Comparison of ENCODE assay signal across 11 cellular contexts in genomic region chr13:23570931-23571330, GRCh38. TPM values are rescaled to one million over a fixed set of nuclear protein-coding genes. Genes with fewer than 3 reads are reported as not detected.
A peak's percentile ranks its signal among the peaks of the same experiment; 100 is the strongest.
DNase-seq lines count a peak whose midpoint lies in the region; ATAC-seq, FAIRE-seq and TF ChIP-seq lines count a peak whose summit lies in the region.
"Had no signal": no experiment of that assay in that cellular context is flagged by ENCODE, and none has a peak within 500 bp of the region (broad histone marks: within the 10 kb centered on the region; RNA-seq: fewer than 3 reads in every experiment).

No MANE protein-coding gene starts in this region.

- H3K4me1 ChIP-seq in PC-3 (ENCODE audit: insufficient read depth, low read length) (peaks cover 14% of the 10 kb centered on the region; the same call in 1 of the 2 replicates), psoas muscle (peaks cover 8% of the 10 kb centered on the region)
- H3K4me1 ChIP-seq: Peyer's patch had no signal

- H3K36me3 ChIP-seq in PC-3 (ENCODE audit: low read depth, low read length) = no peaks in the 10 kb centered on the region
- H3K36me3 ChIP-seq in psoas muscle (ENCODE audit: insufficient read depth in 1 of 2, low read depth in 1 of 2) = no peaks in the 10 kb centered on the region
- H3K36me3 ChIP-seq: Peyer's patch had no signal

- H3K27me3 ChIP-seq in PC-3 (ENCODE audit: low read length) (no peaks in the 10 kb centered on the region), psoas muscle (ENCODE audit: insufficient read depth in 3 of 3, low read length in 2 of 3) (no peaks in the 10 kb centered on the region)
- H3K27me3 ChIP-seq: Peyer's patch had no signal

- H3K9me3 ChIP-seq in PC-3 (ENCODE audit: low read length) (no peaks in the 10 kb centered on the region), psoas muscle (no peaks in the 10 kb centered on the region)
- H3K9me3 ChIP-seq: Peyer's patch had no signal

- peak; percentile 91 for FAIRE-seq in GM12892 (lab: Jason Lieb, UNC)

- TF ChIP-seq CTCF in PC-3 (conservative IDR thresholded peaks at IDR 0.05; ENCODE audit: low read depth, low read length) (peak; percentile 34; the same call in 1 of the 2 replicates), fibroblast of pulmonary artery (IDR thresholded peaks at IDR 0.05; ENCODE audit: low read length, missing control alignments) (peak; percentile 35), psoas muscle (IDR thresholded peaks at IDR 0.05) (no peak)

- H3K27ac ChIP-seq in PC-3 (ENCODE audit: low read length) (no peak overlapping the region), psoas muscle (peak overlapping the region; percentile 39)
- H3K27ac ChIP-seq: Peyer's patch had no signal

- intact Hi-C loops in PC-3 (cut with micrococcal nuclease) = loop anchor here (2.0 kb wide), 2 partner anchors 60 to 100 kb away; no protein-coding TSS in a partner anchor
- intact Hi-C loops in psoas muscle (cut with DNase I) = loop anchor here (5.0 to 10.0 kb wide), 2 partner anchors 104 to 304 kb away; no protein-coding TSS in a partner anchor

- 53 to 62% (median 62%) methylated on average over 1 of the region's 1 CpG for WGBS in psoas muscle, 3 donors

- POLR2A ChIA-PET in PC-3 (lab: Charles Lee; ENCODE audit: unreplicated experiment) = no interaction called here

- CTCF ChIA-PET in PC-3 (lab: Charles Lee) = no interaction called here

- ATAC-seq in PC-3 = peak; percentile 62
- ATAC-seq in psoas muscle = peak in 1 of 4 donors; percentile 42
- ATAC-seq in GM21737 (IDR thresholded peaks at IDR 0.05; ENCODE audit: unreplicated experiment) = no peak
- no peak for ATAC-seq in GM19463 (IDR thresholded peaks at IDR 0.05; ENCODE audit: unreplicated experiment)

- H2AFZ ChIP-seq in PC-3 (ENCODE audit: low read length) = peak overlapping the region; percentile 72

- H3K4me2 ChIP-seq in PC-3 (ENCODE audit: low read length) = peak overlapping the region; percentile 63

- BruUV-seq in PC-3 (replicated peaks; lab: Mats Ljungman, UMichigan) = no TSS peak

- DNase-seq in GM12892 (ENCODE audit: insufficient read length) (no peak), PC-3 (peak; percentile 9), fibroblast of pulmonary artery (ENCODE audit: low read depth) (peak; percentile 39), psoas muscle (no peak), NCI-H1930 (lab: John Stamatoyannopoulos, UW) (no peak)
- DNase-seq in activated CD4-positive, alpha-beta T cell treated with anti-CD3 and anti-CD28 coated beads, Interleukin-2, amount 50 U/mL, for 4 hours = no peak
- DNase-seq: effector memory CD4-positive, alpha-beta T cell; Peyer's patch had no signal

- H4K20me1 ChIP-seq in PC-3 (ENCODE audit: low read length) = no peaks in the 10 kb centered on the region

- H3K79me2 ChIP-seq in PC-3 (ENCODE audit: low read length) = no peaks in the 10 kb centered on the region

- no peaks in the 10 kb centered on the region for H3K9me2 ChIP-seq in PC-3 (replicated peaks; ENCODE audit: low read length)

- peak overlapping the region; percentile 46 for H3K4me3 ChIP-seq in PC-3 (ENCODE audit: low read length)
- H3K4me3 ChIP-seq in fibroblast of pulmonary artery (replicated peaks; ENCODE audit: low read depth, low read length) = peak overlapping the region; percentile 40
- H3K4me3 ChIP-seq in psoas muscle = peak overlapping the region; percentile 36
- H3K4me3 ChIP-seq: Peyer's patch had no signal

- no peak overlapping the region for H3K9ac ChIP-seq in PC-3 (ENCODE audit: low read length)

- H3F3A ChIP-seq in PC-3 (ENCODE audit: low read length, unreplicated experiment) = no peaks in the 10 kb centered on the region

- peak; percentile 21; the same call in 1 of the 2 replicates for TF ChIP-seq POLR2A in GM12892 (IDR thresholded peaks at IDR 0.05; ENCODE audit: low read depth, low read length)

RNA-seq across cellular contexts. Expression of gene TNFRSF19, which starts 0.7 kb away (rescaled TPM):
- polyA plus RNA-seq in GM12892 (2012; ENCODE audit: missing spikeins) = 12.6 TPM
- total RNA-seq in PC-3 (2014; rRNA removed) (4.7 and 6.1 TPM in 2 replicates), psoas muscle (1 to 10 TPM in 2 of 4 donors, under 1 TPM in 2; 0.38 to 2.0 (median 1.1) TPM)
- polyA plus RNA-seq in psoas muscle = under 1 TPM; 0.35 to 0.55 (median 0.41) TPM
- total RNA-seq: activated CD8-positive, alpha-beta memory T cell treated with anti-CD3 and anti-CD28 coated beads for 36 hours had no signal

Comparison
In these comparisons a context has a peak if more than half of its experiments do, and no peak if none do; other contexts are left out.
1. DNase-seq: peak in PC-3 (single experiment) and fibroblast of pulmonary artery (single experiment); none in GM12892 (single experiment), psoas muscle (0 of 2), activated CD4-positive, alpha-beta T cell treated with anti-CD3 and anti-CD28 coated beads, Interleukin-2, amount 50 U/mL, for 4 hours (0 of 2) and NCI-H1930 (0 of 2).
2. Peak in every context shown above with its lines, with median percentiles within 50 percentile points of each other: H3K4me3 ChIP-seq.